In genomic region chr2:60608679-60609078, GRCh38 we compare ENCODE assay signal across 27 cellular contexts. TPM values are rescaled to one million over a fixed set of nuclear protein-coding genes. Genes with fewer than 3 reads are reported as not detected.
DNase-seq lines count a peak whose midpoint lies in the region; ATAC-seq, FAIRE-seq and TF ChIP-seq lines count a peak whose summit lies in the region.
"Had no signal": no experiment of that assay in that cellular context is flagged by ENCODE, and none has a peak within 500 bp of the region (broad histone marks: within the 10 kb centered on the region; RNA-seq: fewer than 3 reads in every experiment).

No MANE protein-coding gene starts in this region.

- TF ChIP-seq CTCF in AG10803 (conservative IDR thresholded peaks at IDR 0.05; ENCODE audit: low read length) (no peak), bronchial epithelial cell (IDR thresholded peaks at IDR 0.05; ENCODE audit: insufficient read depth, low read length, severe bottlenecking) (no peak), fibroblast of the aortic adventitia (IDR thresholded peaks at IDR 0.05; ENCODE audit: insufficient read depth, low read length) (no peak), pancreas (IDR thresholded peaks at IDR 0.05) (no peak), gastrocnemius medialis (IDR thresholded peaks at IDR 0.05 in 4 of 5, conservative IDR thresholded peaks at IDR 0.05 in 1 of 5) (no peak)

- H3K4me1 ChIP-seq in pancreas (no peaks in the 10 kb centered on the region), gastrocnemius medialis (no peaks in the 10 kb centered on the region)

- FAIRE-seq in bronchial epithelial cell (lab: Jason Lieb, UNC) = no peak
- FAIRE-seq in pancreas (lab: Jason Lieb, UNC) = no peak
- FAIRE-seq in GM19239 (lab: Jason Lieb, UNC) = no peak
- FAIRE-seq: GM12891 had no signal

- no peak for TF ChIP-seq POLR2A in gastrocnemius medialis (IDR thresholded peaks at IDR 0.05)

- H3K27ac ChIP-seq in pancreas (no peak overlapping the region), gastrocnemius medialis (no peak overlapping the region)
- H3K27ac ChIP-seq: 22Rv1; BLaER1 treated with 17β-estradiol and CSF1 and Interleukin-3, amounts not matched to agents 10 nM and 100 nM; HL-60; RWPE1 had no signal

- 5 to 6% methylated on average over 3 of the region's 3 CpGs for WGBS in pancreas, 2 donors

- intact Hi-C loops in pancreas (cut with DNase I) (no loop called here), gastrocnemius medialis (cut with DNase I; ENCODE audit: low total_unique reads) (no loop called here)

- DNase-seq in AG10803 (ENCODE audit: low read depth) (peak; percentile 5), bronchial epithelial cell (ENCODE audit: low read depth) (peak; percentile 41), fibroblast of the aortic adventitia (ENCODE audit: low read depth) (peak; percentile 35), pancreas (no peak), GM19239 (ENCODE audit: insufficient read length, low spot score) (no peak), NCI-H446 (lab: John Stamatoyannopoulos, UW) (no peak), anterior cingulate cortex (lab: John Stamatoyannopoulos, UW) (no peak), gastrocnemius medialis (no peak)
- DNase-seq: ACHN; CD4-positive, alpha-beta memory T cell; KBM-7; MM.1S; NCI-H1092; NCI-H1436 treated with DMSO at 0.1 percent for 48 hours; NCI-H1930; NCI-H2227 treated with DMSO at 0.1 percent for 48 hours; NCI-H510A treated with DMSO at 0.1 percent for 48 hours; NCI-H748 treated with DMSO at 0.1 percent for 48 hours; SHP77 treated with DMSO at 0.1 percent for 48 hours; SK-N-SH had no signal

- H3K27me3 ChIP-seq in bronchial epithelial cell (ENCODE audit: control insufficient read depth, insufficient read depth, low read length) = no peaks in the 10 kb centered on the region
- no peaks in the 10 kb centered on the region for H3K27me3 ChIP-seq in pancreas
- H3K27me3 ChIP-seq in gastrocnemius medialis = no peaks in the 10 kb centered on the region
- H3K27me3 ChIP-seq: BLaER1 treated with 17β-estradiol and CSF1 and Interleukin-3, amounts not matched to agents 10 nM and 100 nM had no signal

- ATAC-seq in pancreas (peak in 3 of 4 donors; percentile 54 to 74 (median 63)), gastrocnemius medialis (no peak)
- ATAC-seq: HepG2 had no signal

- H3K9me3 ChIP-seq in pancreas (no peaks in the 10 kb centered on the region), gastrocnemius medialis (no peaks in the 10 kb centered on the region)
- H3K9me3 ChIP-seq: BLaER1 treated with 17β-estradiol and CSF1 and Interleukin-3, amounts not matched to agents 10 nM and 100 nM; SK-N-SH had no signal

- no peaks in the 10 kb centered on the region for H3K36me3 ChIP-seq in bronchial epithelial cell (ENCODE audit: control insufficient read depth, insufficient read depth, low read length)
- no peaks in the 10 kb centered on the region for H3K36me3 ChIP-seq in pancreas
- no peaks in the 10 kb centered on the region for H3K36me3 ChIP-seq in gastrocnemius medialis
- H3K36me3 ChIP-seq: BLaER1 treated with 17β-estradiol and CSF1 and Interleukin-3, amounts not matched to agents 10 nM and 100 nM had no signal

- no peak overlapping the region for H3K4me3 ChIP-seq in AG10803 (ENCODE audit: low read length)
- no peak overlapping the region for H3K4me3 ChIP-seq in bronchial epithelial cell (ENCODE audit: low read depth, low read length)
- no peak overlapping the region for H3K4me3 ChIP-seq in fibroblast of the aortic adventitia (ENCODE audit: low read depth, low read length)
- H3K4me3 ChIP-seq in pancreas = no peak overlapping the region
- H3K4me3 ChIP-seq in gastrocnemius medialis = no peak overlapping the region
- H3K4me3 ChIP-seq: BLaER1 treated with 17β-estradiol and CSF1 and Interleukin-3, amounts not matched to agents 10 nM and 100 nM had no signal

- in situ Hi-C loops in gastrocnemius medialis (cut with MboI; ENCODE audit: low sequenced_read_pairs in 4 of 4) = no loop called here

RNA-seq across cellular contexts. Expression of gene BCL11A, which starts 55.2 kb away (rescaled TPM):
- total RNA-seq in bronchial epithelial cell = 1.8 and 3.6 TPM in 2 replicates
- 0.09 TPM in 1 of 2 replicates, not detected in the other for total RNA-seq in fibroblast of the aortic adventitia (ENCODE audit: low replicate concordance)
- 10 to 100 TPM in 5 of 6 donors, 1 to 10 TPM in 1; 9.4 to 16.1 (median 13.3) TPM for total RNA-seq in pancreas
- polyA plus RNA-seq in pancreas = 1 to 10 TPM; 4.4 to 8.1 TPM
- total RNA-seq in gastrocnemius medialis = 1 to 10 TPM in 1 of 4 donors, under 1 TPM in 2, not detected in 1; 0.04 to 1.0 (median 0.07) TPM
- total RNA-seq: HepG2, HT-29 had no signal
- polyA plus RNA-seq: HepG2 had no signal

Comparison
In these comparisons a context has a peak if more than half of its experiments do, and no peak if none do; other contexts are left out.
1. DNase-seq: peak in AG10803 (single experiment), bronchial epithelial cell (single experiment) and fibroblast of the aortic adventitia (single experiment); none in pancreas (0 of 6), GM19239 (single experiment), NCI-H446 (0 of 2), anterior cingulate cortex (0 of 58) and gastrocnemius medialis (0 of 2).
2. ATAC-seq: peak in pancreas (3 of 4); none in gastrocnemius medialis (0 of 2).